In the genomic region with DNA sequence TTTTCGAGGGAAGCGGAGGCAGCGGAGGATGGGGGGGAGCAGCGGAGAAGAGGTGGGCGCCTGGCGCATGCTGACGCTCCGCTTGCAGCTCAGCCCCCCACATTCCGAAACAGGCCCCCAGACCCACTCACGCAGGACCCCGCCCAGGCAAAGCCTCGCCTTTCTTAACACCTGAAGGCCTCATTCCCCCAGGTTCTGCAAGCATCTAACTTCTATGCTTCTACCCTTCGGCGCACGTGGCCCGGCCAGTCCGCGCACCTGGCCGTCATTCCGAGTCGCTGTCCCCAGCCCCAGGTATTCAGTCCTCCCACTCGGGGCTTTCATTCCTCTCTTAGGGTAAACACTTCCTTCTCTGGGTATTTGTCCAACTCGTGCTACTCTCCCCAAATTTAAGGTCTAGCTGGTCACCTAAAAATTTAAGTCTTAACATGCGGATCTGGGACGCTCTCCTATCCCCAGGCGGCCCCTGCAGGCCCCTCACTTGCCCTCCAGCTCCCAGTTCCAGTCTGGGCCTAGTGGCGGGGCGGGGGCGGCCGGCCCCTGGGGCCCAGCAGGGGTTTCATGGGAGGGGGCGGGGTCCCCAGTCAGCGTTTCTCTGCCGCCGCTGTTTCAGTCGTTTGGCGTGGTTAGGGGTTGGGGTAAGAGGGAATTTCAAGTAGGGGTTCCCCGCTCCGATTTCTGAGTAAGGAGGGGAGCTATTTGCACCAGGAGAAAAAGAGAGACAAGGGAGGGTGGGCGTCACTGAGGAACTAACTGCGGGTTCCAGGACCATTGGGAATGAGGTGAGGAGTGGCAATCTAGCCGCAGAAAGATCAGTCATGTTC, we compare ENCODE assay signal across 8 cellular contexts. TPM values are rescaled to one million over a fixed set of nuclear protein-coding genes. Genes with fewer than 3 reads are reported as not detected.
A peak's percentile ranks its signal among the peaks of the same experiment; 100 is the strongest.
DNase-seq lines count a peak whose midpoint lies in the region; ATAC-seq and TF ChIP-seq lines count a peak whose summit lies in the region.

No MANE protein-coding gene starts in this region.

- H3K27ac ChIP-seq in muscle layer of duodenum (ENCODE audit: low read length), result peak overlapping the region; percentile 86
- peak overlapping the region; percentile 96 to 100 (median 98) for H3K27ac ChIP-seq in transverse colon

- peaks cover 0 to 5% of the 10 kb centered on the region in 2 donors for H3K36me3 ChIP-seq in muscle layer of duodenum (ENCODE audit: control insufficient read depth in 1 of 2, insufficient read depth in 2 of 2, low read length in 2 of 2)
- no peaks in the 10 kb centered on the region for H3K36me3 ChIP-seq in transverse colon

- no peak for TF ChIP-seq EP300 in transverse colon (IDR thresholded peaks at IDR 0.05; ENCODE audit: low read depth)

- no peak for DNase-seq in CD14-positive monocyte (ENCODE audit: low spot score)
- DNase-seq in HEK293T (ENCODE audit: extremely low spot score), result no peak
- peak in 2 of 3 donors; percentile 47 to 62 for DNase-seq in T-helper 17 cell
- DNase-seq in dermis blood vessel endothelial cell, result peak; percentile 26
- DNase-seq in transverse colon, result peak; percentile 70

- no peaks in the 10 kb centered on the region for H3K27me3 ChIP-seq in muscle layer of duodenum (ENCODE audit: low read depth, low read length)
- H3K27me3 ChIP-seq in transverse colon, result no peaks in the 10 kb centered on the region

- H3K9me3 Mint-ChIP-seq in CD14-positive monocyte, result no peaks in the 10 kb centered on the region

- no peak for TF ChIP-seq POLR2A in transverse colon (IDR thresholded peaks at IDR 0.05)

- peak overlapping the region; percentile 59 to 89 for H3K4me3 ChIP-seq in muscle layer of duodenum (ENCODE audit: low read depth in 1 of 2, low read length in 2 of 2)
- H3K4me3 ChIP-seq in transverse colon, result peak overlapping the region; percentile 66 to 90 (median 79)

- TF ChIP-seq CTCF in CD14-positive monocyte (IDR thresholded peaks at IDR 0.05) (no peak), transverse colon (IDR thresholded peaks at IDR 0.05) (no peak)

- peaks cover 0 to 3% of the 10 kb centered on the region in 2 donors for H3K36me3 Mint-ChIP-seq in CD14-positive monocyte
- H3K36me3 Mint-ChIP-seq in T-helper 17 cell (ENCODE audit: low read depth), result peaks cover 3% of the 10 kb centered on the region

- H3K27ac Mint-ChIP-seq in CD14-positive monocyte (peak overlapping the region; percentile 55 to 94 (median 84)), T-helper 17 cell (peak overlapping the region; percentile 96)

- H3K4me3 Mint-ChIP-seq in CD14-positive monocyte, result peak overlapping the region; percentile 94 to 96
- H3K4me3 Mint-ChIP-seq in T-helper 17 cell, result peak overlapping the region; percentile 99

- peaks cover 4 to 26% of the 10 kb centered on the region in 2 donors for H3K4me1 ChIP-seq in muscle layer of duodenum (ENCODE audit: control insufficient read depth in 1 of 2, insufficient read depth in 2 of 2, low read length in 2 of 2)
- peaks cover 20 to 30% (median 27%) of the 10 kb centered on the region in 4 donors for H3K4me1 ChIP-seq in transverse colon

- ATAC-seq in T-helper 17 cell, result no peak
- no peak for ATAC-seq in GM19324 (IDR thresholded peaks at IDR 0.05; ENCODE audit: low FRiP score, unreplicated experiment)
- no peak for ATAC-seq in HG03095 (IDR thresholded peaks at IDR 0.05; ENCODE audit: unreplicated experiment)

- H3K27me3 Mint-ChIP-seq in CD14-positive monocyte (ENCODE audit: low read depth in 3 of 3) (peaks cover 0 to 4% (median under 1%) of the 10 kb centered on the region in 3 donors), T-helper 17 cell (no peaks in the 10 kb centered on the region)

- POLR2A ChIA-PET in HEK293T (lab: Yijun Ruan, JAX), result interaction anchor here (0.7 to 3.8 kb wide), 22 partner anchors 8 to 194 kb away, joined by 3 to 43 read pairs (median 5); partner anchors contain the start of genes ADAM15, EFNA3, FLAD1 and PBXIP1

- H3K9me3 ChIP-seq in T-helper 17 cell (ENCODE audit: control insufficient read depth, low read length, poor library complexity, severe bottlenecking) (no peaks in the 10 kb centered on the region), muscle layer of duodenum (ENCODE audit: control insufficient read depth in 1 of 2, low read length in 2 of 2) (no peaks in the 10 kb centered on the region), transverse colon (no peaks in the 10 kb centered on the region)

- in situ Hi-C loops in transverse colon (cut with MboI; ENCODE audit: low pct_ligation_motif_present in 1 of 4, low pct_unique_long_range_greater_than_20kb in 1 of 4, low sequenced_read_pairs in 3 of 4), result no loop called here

- CTCF ChIA-PET in HEK293T (lab: Yijun Ruan, JAX), result interaction anchor here (0.8 to 7.8 kb wide), 19 partner anchors 10 to 63 kb away, joined by 3 to 45 read pairs (median 4); partner anchors contain the start of genes ADAM15, CKS1B, FLAD1 and PBXIP1

- intact Hi-C loops in CD14-positive monocyte (cut with micrococcal nuclease) (loop anchor here (2.0 to 5.0 kb wide), 4 partner anchors 17 to 62 kb away; partner anchors contain the start of genes PYGO2 (in 2 of the 2), ADAM15 (in 1 of the 2) and EFNA4 (in 1 of the 2)), transverse colon (cut with DNase I; ENCODE audit: low total_unique reads) (loop anchor here (5.0 kb wide), 1 partner anchor 33 kb away; no protein-coding TSS in a partner anchor)

- 6% methylated on average over 3 to 41 of the region's 41 CpGs for WGBS in transverse colon (ENCODE audit: low coverage in 1 of 2), 2 donors

- H3K4me1 Mint-ChIP-seq in CD14-positive monocyte (peaks cover 50% of the 10 kb centered on the region), T-helper 17 cell (peaks cover 42% of the 10 kb centered on the region)

TF ChIP-seq in HEK293T, 16 proteins besides CTCF, POLR2A, EP300 and RAD21:
- TF ChIP-seq LEF1 (IDR thresholded peaks at IDR 0.05; ENCODE audit: borderline replicate concordance) (no peak), L3MBTL2 (conservative IDR thresholded peaks at IDR 0.05) (peak; percentile 96)

RNA-seq across cellular contexts. Expression of gene ZBTB7B, which starts 2.7 kb away (rescaled TPM):
- polyA plus RNA-seq in CD14-positive monocyte, result 1 to 10 TPM; 6.3 to 9.6 TPM
- total RNA-seq in T-helper 17 cell, result 10 to 100 TPM; 63.8 to 73.6 TPM
- 16.1 and 16.2 TPM in 2 replicates for total RNA-seq in dermis blood vessel endothelial cell
- total RNA-seq in transverse colon, result 100 to 1,000 TPM in 3 of 4 donors, 10 to 100 TPM in 1; 85.2 to 513 (median 272) TPM

RNA-seq across cellular contexts. Expression of gene LENEP, which starts 6.5 kb away (rescaled TPM):
- not detected for polyA plus RNA-seq in CD14-positive monocyte
- total RNA-seq in T-helper 17 cell, result not detected
- total RNA-seq in dermis blood vessel endothelial cell, result not detected in 2 replicates
- total RNA-seq in transverse colon, result not detected

RNA-seq across cellular contexts. Expression of gene FLAD1, which starts 16.7 kb away (rescaled TPM):
- 10 to 100 TPM; 31.5 to 35.1 TPM for polyA plus RNA-seq in CD14-positive monocyte
- total RNA-seq in T-helper 17 cell (10 to 100 TPM; 33.2 to 34.7 TPM), dermis blood vessel endothelial cell (17.8 and 27.1 TPM in 2 replicates), transverse colon (10 to 100 TPM; 32.7 to 42.4 (median 36.0) TPM)

RNA-seq across cellular contexts. Expression of gene CKS1B, which starts 25.4 kb away (rescaled TPM):
- polyA plus RNA-seq in CD14-positive monocyte, result 10 to 100 TPM; 18.0 to 22.6 TPM
- total RNA-seq in T-helper 17 cell, result 1 to 10 TPM; 9.3 to 9.4 TPM
- 49.0 and 89.3 TPM in 2 replicates for total RNA-seq in dermis blood vessel endothelial cell
- total RNA-seq in transverse colon, result 10 to 100 TPM in 3 of 4 donors, not detected in 1; 28.9 to 41.4 (median 35.2) TPM

RNA-seq across cellular contexts. Expression of gene SHC1, which starts 29.3 kb away (rescaled TPM):
- polyA plus RNA-seq in CD14-positive monocyte, result 10 to 100 TPM; 26.7 to 31.5 TPM
- 100 to 1,000 TPM in 1 of 2 donors, 10 to 100 TPM in 1; 99.5 to 105 TPM for total RNA-seq in T-helper 17 cell
- 337 and 534 TPM in 2 replicates for total RNA-seq in dermis blood vessel endothelial cell
- 100 to 1,000 TPM in 2 of 4 donors, 10 to 100 TPM in 2; 71.1 to 149 (median 92.0) TPM for total RNA-seq in transverse colon

Comparison
In these comparisons a context has a peak if more than half of its experiments do, and no peak if none do; other contexts are left out.
1. DNase-seq: peak in T-helper 17 cell (2 of 3), dermis blood vessel endothelial cell (single experiment) and transverse colon (single experiment); none in CD14-positive monocyte (single experiment) and HEK293T (single experiment).